In genomic region chrX:15468036-15468435, GRCh38 we compare ENCODE assay signal across 8 cellular contexts. TPM values are rescaled to one million over a fixed set of nuclear protein-coding genes. Genes with fewer than 3 reads are reported as not detected.
A peak's percentile ranks its signal among the peaks of the same experiment; 100 is the strongest.
DNase-seq lines count a peak whose midpoint lies in the region; ATAC-seq and TF ChIP-seq lines count a peak whose summit lies in the region.

No MANE protein-coding gene starts in this region.

- no peaks in the 10 kb centered on the region for H3K9me3 Mint-ChIP-seq in osteocyte (ENCODE audit: unreplicated experiment)

- peaks cover 16% of the 10 kb centered on the region for H3K4me1 Mint-ChIP-seq in osteocyte (ENCODE audit: unreplicated experiment)

- ATAC-seq in esophagus mucosa (peak; percentile 96), HG03159 (IDR thresholded peaks at IDR 0.05; ENCODE audit: unreplicated experiment) (no peak), HG03135 (IDR thresholded peaks at IDR 0.05; ENCODE audit: unreplicated experiment) (no peak)

- no peaks in the 10 kb centered on the region for H3K36me3 Mint-ChIP-seq in osteocyte (ENCODE audit: unreplicated experiment)

- DNase-seq in NCI-H748 (lab: John Stamatoyannopoulos, UW; ENCODE audit: unreplicated experiment) = peak; percentile 15
- no peak for DNase-seq in NCI-H748 treated with DMSO at 0.1 percent for 48 hours (lab: John Stamatoyannopoulos, UW)
- peak; percentile 61 for DNase-seq in NOMO-1 treated with DMSO at 0.1 percent for 48 hours (lab: John Stamatoyannopoulos, UW; ENCODE audit: unreplicated experiment)
- no peak for DNase-seq in osteocyte (ENCODE audit: extremely low spot score, unreplicated experiment)
- DNase-seq in activated naive CD4-positive, alpha-beta T cell treated with Interleukin-2 at 50 U/mL for 16 hours = no peak

- no peaks in the 10 kb centered on the region for H3K27me3 Mint-ChIP-seq in osteocyte (ENCODE audit: unreplicated experiment)

- H3K27ac Mint-ChIP-seq in osteocyte (ENCODE audit: unreplicated experiment) = no peak overlapping the region

- H3K4me3 Mint-ChIP-seq in osteocyte (ENCODE audit: unreplicated experiment) = no peak overlapping the region

- peak; percentile 66 for TF ChIP-seq CTCF in osteocyte (IDR thresholded peaks at IDR 0.05)

RNA-seq across cellular contexts. Expression of gene PIR, which starts 25.1 kb away (rescaled TPM):
- 25.5 TPM for total RNA-seq in esophagus mucosa
- 18.7 and 21.8 TPM in 2 replicates for total RNA-seq in osteocyte

RNA-seq across cellular contexts. Expression of gene BMX, which starts 32.6 kb away (rescaled TPM):
- total RNA-seq in esophagus mucosa (1.0 TPM), osteocyte (not detected in 2 replicates)

Comparison
In these comparisons a context has a peak if more than half of its experiments do, and no peak if none do; other contexts are left out.
1. DNase-seq: peak in NCI-H748 (single experiment) and NOMO-1 treated with DMSO at 0.1 percent for 48 hours (single experiment); none in NCI-H748 treated with DMSO at 0.1 percent for 48 hours (single experiment), osteocyte (single experiment) and activated naive CD4-positive, alpha-beta T cell treated with Interleukin-2 at 50 U/mL for 16 hours (single experiment).